16 cellular contexts compared by ENCODE assay signal in the genomic region with DNA sequence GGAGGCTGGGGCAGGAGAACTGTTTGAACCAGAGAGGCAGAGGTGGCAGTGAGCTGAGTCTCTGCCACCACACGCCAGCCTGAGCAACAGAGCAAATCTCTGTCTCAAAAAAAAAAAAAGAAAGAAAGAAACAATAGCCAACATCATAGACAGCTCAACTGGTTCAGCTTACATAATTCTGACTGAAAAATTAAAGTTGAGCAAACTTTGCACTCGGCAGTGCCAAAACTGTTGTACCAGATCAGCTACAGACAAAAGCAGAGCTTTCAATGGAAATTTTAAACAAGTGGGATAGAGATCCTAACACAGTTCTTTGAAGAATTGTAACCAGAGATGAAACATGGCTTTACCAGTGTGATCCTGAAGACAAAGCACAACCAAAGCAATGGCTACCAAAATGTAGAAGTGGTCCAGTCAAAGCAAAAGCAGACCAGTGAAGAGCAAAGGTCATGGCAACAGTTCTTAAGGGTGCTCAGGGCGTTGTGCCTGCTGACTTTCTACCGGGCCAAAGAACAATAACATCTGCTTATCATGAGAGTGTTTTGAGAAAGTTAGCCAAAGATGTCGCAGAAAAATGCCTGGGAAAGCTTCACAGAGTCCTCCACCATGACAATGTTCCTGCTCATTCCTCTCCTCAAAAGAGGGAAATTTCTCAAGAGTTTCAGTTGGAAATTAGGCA.
"Had no signal": no experiment of that assay in that cellular context is flagged by ENCODE, and none has a peak within 500 bp of the region (broad histone marks: within the 10 kb centered on the region; RNA-seq: fewer than 3 reads in every experiment).

No MANE protein-coding gene starts in this region.

- H3K27me3 ChIP-seq: colonic mucosa, foreskin keratinocyte had no signal

- H3K4me1 ChIP-seq: colonic mucosa, prostate gland had no signal

- FAIRE-seq: astrocyte, kidney had no signal

- H3K4me3 ChIP-seq: colonic mucosa, prostate gland had no signal

- DNase-seq: activated CD4-positive, alpha-beta T cell treated with anti-CD3 and anti-CD28 coated beads, Interleukin-2, amount 10 ng/mL, durations not matched to agents 24 days and 14 days; activated naive CD4-positive, alpha-beta T cell; caudate nucleus; colonic mucosa; effector CD8-positive, alpha-beta T cell; foreskin keratinocyte; kidney; midbrain; SHP77 treated with DMSO at 0.1 percent for 48 hours; stimulated activated CD4-positive, alpha-beta T cell treated with anti-CD3 and anti-CD28 coated beads, Interleukin-15, amount 100 ng/mL, for 24 hours; stimulated activated CD4-positive, alpha-beta T cell treated with anti-CD3 and anti-CD28 coated beads, Interleukin-4, amount 100 ng/mL, for 24 hours; T-helper 17 cell; trophoblast cell had no signal

- H3K36me3 ChIP-seq: colonic mucosa, prostate gland had no signal

- H3K27ac ChIP-seq: colonic mucosa, foreskin keratinocyte, prostate gland had no signal

- ATAC-seq: foreskin keratinocyte, T-helper 17 cell, WTC11 had no signal

- H3K9me3 ChIP-seq: colonic mucosa, prostate gland had no signal
